Comparison of ENCODE assay signal across 19 cellular contexts in the genomic region with DNA sequence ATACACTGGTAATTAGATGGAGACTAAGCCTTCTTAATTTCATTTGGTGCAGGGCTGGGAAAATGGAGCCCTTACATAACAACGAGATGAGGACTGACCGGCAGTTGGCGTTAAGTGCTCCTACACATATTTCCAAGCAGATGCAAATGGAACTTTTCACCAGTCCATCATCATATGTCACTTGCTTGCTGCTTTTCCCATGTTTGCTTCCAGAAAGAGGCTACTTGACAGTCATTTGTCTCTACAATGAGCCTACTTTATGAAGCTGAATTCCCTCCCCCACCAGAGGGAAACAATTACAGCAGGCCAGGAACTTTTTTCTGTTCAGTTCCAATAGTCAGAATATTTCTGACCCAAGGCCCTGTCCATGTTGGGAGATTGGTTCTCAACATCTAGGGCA. TPM values are rescaled to one million over a fixed set of nuclear protein-coding genes. Genes with fewer than 3 reads are reported as not detected.
DNase-seq lines count a peak whose midpoint lies in the region; ATAC-seq, FAIRE-seq and TF ChIP-seq lines count a peak whose summit lies in the region.
"Had no signal": no experiment of that assay in that cellular context is flagged by ENCODE, and none has a peak within 500 bp of the region (broad histone marks: within the 10 kb centered on the region; RNA-seq: fewer than 3 reads in every experiment).

No MANE protein-coding gene starts in this region.

- DNase-seq in Ammon's horn (ENCODE audit: low spot score) = peak; percentile 26
- DNase-seq in NCI-H187 treated with DMSO at 0.1 percent for 48 hours (lab: John Stamatoyannopoulos, UW) = peak; percentile 93
- DNase-seq in midbrain (lab: John Stamatoyannopoulos, UW) = peak; percentile 39
- no peak for DNase-seq in MM.1S
- no peak for DNase-seq in H54 (ENCODE audit: insufficient read length, low spot score)
- DNase-seq in heart left ventricle = no peak
- DNase-seq: CD8-positive, alpha-beta memory T cell; DMS79; GOT3; NCI-H1048; NCI-H146; NCI-H2081 treated with DMSO at 0.1 percent for 48 hours; NCI-H446; NCI-H748 treated with DMSO at 0.1 percent for 48 hours; PC-3; RPMI8226; SJCRH30 had no signal

- H3K36me3 ChIP-seq in MM.1S (replicated peaks; ENCODE audit: insufficient read depth, low read length) = no peaks in the 10 kb centered on the region
- H3K36me3 ChIP-seq in heart left ventricle = no peaks in the 10 kb centered on the region
- H3K36me3 ChIP-seq: SJCRH30 had no signal

- ATAC-seq in heart left ventricle = no peak
- ATAC-seq: PC-3 had no signal

- FAIRE-seq in H54 (lab: Jason Lieb, UNC) = no peak

- WGBS in heart left ventricle, 4 donors = 76 to 88% (median 83%) methylated on average over 3 of the region's 3 CpGs

- H3K79me2 ChIP-seq in MM.1S (ENCODE audit: low read length) = 0 out of 2 replicates have a peak, but pooled peaks cover 9% of the 10 kb centered on the region

- no peak overlapping the region for H2AFZ ChIP-seq in MM.1S (ENCODE audit: low read length)

- no peak overlapping the region for H3K9ac ChIP-seq in MM.1S (ENCODE audit: low read length)

- H3K27me3 ChIP-seq in MM.1S (replicated peaks; ENCODE audit: insufficient read depth, low read length) (no peaks in the 10 kb centered on the region), heart left ventricle (no peaks in the 10 kb centered on the region)
- H3K27me3 ChIP-seq: SJCRH30 had no signal

- H3K9me3 ChIP-seq in MM.1S (replicated peaks; ENCODE audit: insufficient read depth, low read length) = no peaks in the 10 kb centered on the region
- no peaks in the 10 kb centered on the region for H3K9me3 ChIP-seq in heart left ventricle
- H3K9me3 ChIP-seq: SJCRH30 had no signal

- H3F3A ChIP-seq in MM.1S (ENCODE audit: insufficient read depth, low read length) = no peaks in the 10 kb centered on the region

- intact Hi-C loops in heart left ventricle (cut with DNase I) = no loop called here

- no peaks in the 10 kb centered on the region for H4K20me1 ChIP-seq in MM.1S (ENCODE audit: insufficient read depth, low read length)

- H3K9me2 ChIP-seq in MM.1S (replicated peaks; ENCODE audit: insufficient read depth, low read length) = no peaks in the 10 kb centered on the region

- no peaks in the 10 kb centered on the region for H3K4me1 ChIP-seq in MM.1S (ENCODE audit: low read length)
- peaks cover 0 to 9% (median 0%) of the 10 kb centered on the region in 12 donors for H3K4me1 ChIP-seq in heart left ventricle

- H3K4me3 ChIP-seq in MM.1S (ENCODE audit: low read length) (no peak overlapping the region), heart left ventricle (no peak overlapping the region)
- H3K4me3 ChIP-seq: SJCRH30 had no signal

- H3K27ac ChIP-seq in angular gyrus (ENCODE audit: low read depth, low read length) (peak overlapping the region; percentile 43), MM.1S (ENCODE audit: low read length) (no peak overlapping the region), heart left ventricle (no peak overlapping the region)
- H3K27ac ChIP-seq: HL-60, SJCRH30 had no signal

- TF ChIP-seq CTCF in MM.1S (IDR thresholded peaks at IDR 0.05; ENCODE audit: low read length) = no peak
- TF ChIP-seq CTCF in heart left ventricle (IDR thresholded peaks at IDR 0.05) = no peak

- no peak overlapping the region for H3K4me2 ChIP-seq in MM.1S (ENCODE audit: low read depth, low read length)

- TF ChIP-seq POLR2A in H54 (IDR thresholded peaks at IDR 0.05; ENCODE audit: low read depth, low read length) (no peak), heart left ventricle (IDR thresholded peaks at IDR 0.05) (no peak)

RNA-seq across cellular contexts. Expression of gene SVIP, which starts 32.5 kb away (rescaled TPM):
- total RNA-seq in heart left ventricle = 10 to 100 TPM in 7 of 9 donors, 1 to 10 TPM in 2; 7.9 to 33.9 (median 23.4) TPM
- 10 to 100 TPM in 1 of 2 donors, 1 to 10 TPM in 1; 9.3 to 17.3 TPM for polyA plus RNA-seq in heart left ventricle

Comparison
In these comparisons a context has a peak if more than half of its experiments do, and no peak if none do; other contexts are left out.
1. DNase-seq: peak in Ammon's horn (single experiment), NCI-H187 treated with DMSO at 0.1 percent for 48 hours (single experiment) and midbrain (single experiment); none in MM.1S (single experiment), H54 (single experiment) and heart left ventricle (0 of 5).